Comparison of ENCODE assay signal across 17 cellular contexts in the genomic region with DNA sequence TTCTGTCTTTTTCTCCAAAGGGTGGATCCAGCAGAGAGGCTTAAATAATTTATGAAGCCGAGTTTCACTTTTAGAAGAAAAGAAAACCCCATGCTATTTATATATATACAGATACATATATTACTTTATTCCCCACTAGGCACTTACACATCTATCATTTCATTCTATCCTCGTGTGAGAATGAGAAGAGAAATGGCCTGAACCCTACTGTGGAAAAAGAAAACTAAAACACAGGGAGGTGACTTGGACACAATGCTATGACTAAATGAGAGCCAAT.
DNase-seq lines count a peak whose midpoint lies in the region; ATAC-seq, FAIRE-seq and TF ChIP-seq lines count a peak whose summit lies in the region.
"Had no signal": no experiment of that assay in that cellular context is flagged by ENCODE, and none has a peak within 500 bp of the region (broad histone marks: within the 10 kb centered on the region; RNA-seq: fewer than 3 reads in every experiment).

No MANE protein-coding gene starts in this region.

- H4K20me1 ChIP-seq in GM12878 (ENCODE audit: control insufficient read depth, insufficient read depth) (no peaks in the 10 kb centered on the region), osteoblast (ENCODE audit: insufficient read depth, low read length) (no peaks in the 10 kb centered on the region)

- DNase-seq in heart right ventricle (no peak), left cardiac atrium (no peak), GM12878 (ENCODE audit: low read depth, low spot score) (no peak), osteoblast (ENCODE audit: insufficient read length, low spot score, missing footprints) (no peak), NOMO-1 treated with DMSO at 0.1 percent for 48 hours (lab: John Stamatoyannopoulos, UW; ENCODE audit: unreplicated experiment) (no peak), MG63 (no peak)
- DNase-seq: 8988T; CD4-positive, alpha-beta T cell; GF-D8; NCI-H1417 treated with DMSO at 0.1 percent for 48 hours; NCI-H187 treated with DMSO at 0.1 percent for 48 hours; NCI-H226; RPMI8226 had no signal

- H2AFZ ChIP-seq in GM12878 (ENCODE audit: control insufficient read depth, low read depth, low read length) (peak overlapping the region; percentile 43; the same call in 1 of the 2 replicates), osteoblast (ENCODE audit: low read length) (peak overlapping the region; percentile 69)

- TF ChIP-seq CTCF in heart right ventricle (IDR thresholded peaks at IDR 0.05): no peak
- no peak for TF ChIP-seq CTCF in GM12878 (IDR thresholded peaks at IDR 0.05 in 2 of 3, conservative IDR thresholded peaks at IDR 0.05 in 1 of 3; ENCODE audit: control insufficient read depth in 2 of 3, extremely low read depth in 1 of 3, insufficient read depth in 1 of 3, low read depth in 3 of 3, low read length in 3 of 3)
- no peak for TF ChIP-seq CTCF in osteoblast (IDR thresholded peaks at IDR 0.05; ENCODE audit: extremely low read depth, low read depth, low read length)

- RAD21 ChIA-PET in GM12878 (lab: Charles Lee; ENCODE audit: unreplicated experiment): interaction anchor here (0.7 to 10.7 kb wide), 28 partner anchors 17 to 760 kb away, joined by 3 to 482 read pairs (median 11); a partner anchor contains a TSS

- no peak for FAIRE-seq in GM12878 (lab: Jason Lieb, UNC)
- FAIRE-seq: H1 had no signal

- CTCF ChIA-PET in GM12878 (lab: Yijun Ruan, JAX): interaction anchor here (0.7 to 7.9 kb wide), 18 partner anchors 11 to 933 kb away, joined by 3 to 82 read pairs (median 4); a partner anchor contains a TSS

- peaks cover 31% of the 10 kb centered on the region for H3K79me2 ChIP-seq in GM12878 (ENCODE audit: control insufficient read depth, insufficient read depth, low read length)
- H3K79me2 ChIP-seq in osteoblast (ENCODE audit: insufficient read depth, low read length): no peaks in the 10 kb centered on the region

- H3K9me3 ChIP-seq in heart right ventricle (no peaks in the 10 kb centered on the region), GM12878 (replicated peaks; ENCODE audit: control insufficient read depth, insufficient read depth, low read length) (no peaks in the 10 kb centered on the region; the same call in 2 of the 3 replicates), osteoblast (ENCODE audit: low read depth, low read length) (no peaks in the 10 kb centered on the region), subcutaneous abdominal adipose tissue (ENCODE audit: control insufficient read depth in 5 of 5, low read length in 5 of 5) (no peaks in the 10 kb centered on the region), MG63 (peaks cover 3% of the 10 kb centered on the region; the same call in 1 of the 2 replicates)

- TF ChIP-seq POLR2A in GM12878 (IDR thresholded peaks at IDR 0.05; ENCODE audit: low read depth, low read length): no peak

- ATAC-seq in heart right ventricle (no peak), left cardiac atrium (no peak), GM12878 (0 out of 3 replicates have a peak, but pooled peaks have one; percentile 0), HG02571 (IDR thresholded peaks at IDR 0.05; ENCODE audit: unreplicated experiment) (no peak)

- H3K27ac ChIP-seq in heart right ventricle: peak overlapping the region in 9 of 10 donors; percentile 1 to 64 (median 30)
- H3K27ac ChIP-seq in GM12878 (ENCODE audit: control insufficient read depth, insufficient read depth): peak overlapping the region; percentile 94
- peak overlapping the region; percentile 75 for H3K27ac ChIP-seq in osteoblast (ENCODE audit: low read depth, low read length)
- peak overlapping the region; percentile 19 for H3K27ac ChIP-seq in subcutaneous abdominal adipose tissue (ENCODE audit: low read depth, low read length)
- H3K27ac ChIP-seq: KMS-11 had no signal

- no peaks in the 10 kb centered on the region for H3K27me3 ChIP-seq in heart right ventricle
- no peaks in the 10 kb centered on the region for H3K27me3 ChIP-seq in GM12878 (replicated peaks in 1 of 2; ENCODE audit: control insufficient read depth in 2 of 2, insufficient read depth in 2 of 2, low read length in 1 of 2)
- no peaks in the 10 kb centered on the region for H3K27me3 ChIP-seq in osteoblast (ENCODE audit: insufficient read depth, low read length)
- no peaks in the 10 kb centered on the region for H3K27me3 ChIP-seq in subcutaneous abdominal adipose tissue (ENCODE audit: control insufficient read depth in 5 of 5, insufficient read depth in 4 of 5, low read length in 5 of 5)
- H3K27me3 ChIP-seq in MG63: no peaks in the 10 kb centered on the region

- H3K4me3 ChIP-seq in heart right ventricle (no peak overlapping the region), GM12878 (peak overlapping the region; percentile 21), osteoblast (ENCODE audit: insufficient read depth, low read length) (no peak overlapping the region), subcutaneous abdominal adipose tissue (ENCODE audit: low read depth in 1 of 5, low read length in 5 of 5) (peak overlapping the region in 1 of 5 donors; percentile 11), MG63 (no peak overlapping the region)

- no peak for TF ChIP-seq EP300 in GM12878 (IDR thresholded peaks at IDR 0.05; ENCODE audit: borderline replicate concordance in 1 of 2, control insufficient read depth in 1 of 2, low read depth in 2 of 2, low read length in 2 of 2)

- H3K36me3 ChIP-seq in heart right ventricle (peaks cover 0 to 8% (median 0%) of the 10 kb centered on the region in 9 donors), GM12878 (ENCODE audit: control insufficient read depth in 2 of 2, insufficient read depth in 2 of 2, low read length in 1 of 2) (no peaks in the 10 kb centered on the region; a peak in 2 of 4 replicates), osteoblast (ENCODE audit: insufficient read depth, low read length) (no peaks in the 10 kb centered on the region), subcutaneous abdominal adipose tissue (ENCODE audit: control insufficient read depth in 5 of 5, insufficient read depth in 5 of 5, low read length in 5 of 5) (no peaks in the 10 kb centered on the region), MG63 (no peaks in the 10 kb centered on the region)

- POLR2A ChIA-PET in GM12878 (lab: Charles Lee): interaction anchor here (0.6 to 7.5 kb wide), 14 partner anchors 11 to 207 kb away, joined by 3 to 114 read pairs (median 7); no protein-coding TSS in a partner anchor

- intact Hi-C loops in heart right ventricle (cut with DNase I) (loop anchor here in 4 of 10 donors (5.0 to 10.0 kb wide), 2 partner anchors 194 to 196 kb away; a partner anchor contains a TSS), left cardiac atrium (cut with DNase I) (no loop called here), GM12878 (cut with micrococcal nuclease; ENCODE audit: unreplicated experiment) (loop anchor here (5.0 kb wide), 1 partner anchor 619 kb away; no protein-coding TSS in a partner anchor)

- H3K4me2 ChIP-seq in GM12878 (ENCODE audit: control insufficient read depth, insufficient read depth): peak overlapping the region; percentile 92
- H3K4me2 ChIP-seq in osteoblast (ENCODE audit: insufficient read depth, low read length): peak overlapping the region; percentile 46
- H3K4me2 ChIP-seq: KMS-11 had no signal

- WGBS in heart right ventricle, 2 donors: 73 to 74% methylated on average over 2 of the region's 2 CpGs
- 0% methylated on average over 2 of the region's 2 CpGs for WGBS in GM12878 (ENCODE audit: insufficient coverage, insufficient replicate concordance, low lambda C conversion rate, missing lambda C conversion rate)

- in situ Hi-C loops in GM12878 (cut with MboI): loop anchor here (5.0 kb wide), 2 partner anchors 151 to 186 kb away; no protein-coding TSS in a partner anchor

- no TSS peak for BruUV-seq in GM12878 (replicated peaks; lab: Mats Ljungman, UMichigan)

- no peak for TF ChIP-seq RAD21 in GM12878 (IDR thresholded peaks at IDR 0.05; ENCODE audit: insufficient read depth, low read depth, low read length)

- SMC1A ChIA-PET in GM12878 (lab: Charles Lee; ENCODE audit: uncharacterized antibody, unreplicated experiment): interaction anchor here (0.8 to 11.0 kb wide), 31 partner anchors 18 to 282 kb away, joined by 3 to 423 read pairs (median 7); no protein-coding TSS in a partner anchor

- H3K4me1 ChIP-seq in heart right ventricle: peaks cover 3 to 83% (median 62%) of the 10 kb centered on the region in 9 donors
- peaks cover 64% of the 10 kb centered on the region for H3K4me1 ChIP-seq in GM12878 (ENCODE audit: control insufficient read depth, insufficient read depth, low read length)
- H3K4me1 ChIP-seq in osteoblast (ENCODE audit: insufficient read depth, low read length): peaks cover 45% of the 10 kb centered on the region
- peaks cover 10 to 54% (median 37%) of the 10 kb centered on the region in 5 donors for H3K4me1 ChIP-seq in subcutaneous abdominal adipose tissue (ENCODE audit: control insufficient read depth in 5 of 5, insufficient read depth in 5 of 5, low read length in 5 of 5)

- peak overlapping the region; percentile 52 for H3K9ac ChIP-seq in GM12878 (ENCODE audit: control insufficient read depth, insufficient read depth, low read length)
- H3K9ac ChIP-seq in subcutaneous abdominal adipose tissue (ENCODE audit: low read length in 5 of 5): no peak overlapping the region
- H3K9ac ChIP-seq: KMS-11 had no signal

TF ChIP-seq in GM12878, 131 proteins besides CTCF, POLR2A, EP300 and RAD21:
- TF ChIP-seq BHLHE40 (IDR thresholded peaks at IDR 0.05; ENCODE audit: borderline replicate concordance in 1 of 2, low read depth in 2 of 2, low read length in 1 of 2): no peak
- no peak for TF ChIP-seq FOXM1 (IDR thresholded peaks at IDR 0.05; ENCODE audit: low read depth, low read length)
- peak; percentile 85 for TF ChIP-seq MEF2A (IDR thresholded peaks at IDR 0.05; ENCODE audit: insufficient read depth, low read depth, low read length)
- TF ChIP-seq JUNB (IDR thresholded peaks at IDR 0.05): peak; percentile 64
- TF ChIP-seq, protein P1, sequence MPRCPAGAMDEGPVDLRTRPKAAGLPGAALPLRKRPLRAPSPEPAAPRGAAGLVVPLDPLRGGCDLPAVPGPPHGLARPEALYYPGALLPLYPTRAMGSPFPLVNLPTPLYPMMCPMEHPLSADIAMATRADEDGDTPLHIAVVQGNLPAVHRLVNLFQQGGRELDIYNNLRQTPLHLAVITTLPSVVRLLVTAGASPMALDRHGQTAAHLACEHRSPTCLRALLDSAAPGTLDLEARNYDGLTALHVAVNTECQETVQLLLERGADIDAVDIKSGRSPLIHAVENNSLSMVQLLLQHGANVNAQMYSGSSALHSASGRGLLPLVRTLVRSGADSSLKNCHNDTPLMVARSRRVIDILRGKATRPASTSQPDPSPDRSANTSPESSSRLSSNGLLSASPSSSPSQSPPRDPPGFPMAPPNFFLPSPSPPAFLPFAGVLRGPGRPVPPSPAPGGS (IDR thresholded peaks at IDR 0.05; ENCODE audit: borderline replicate concordance, insufficient read depth, low read depth, low read length, poor library complexity, severe bottlenecking): peak; percentile 16
- TF ChIP-seq SMAD5 (IDR thresholded peaks at IDR 0.05; ENCODE audit: low read depth): 0 out of 2 replicates have a peak, but pooled peaks have one; percentile 4

Comparison
In these comparisons a context has a peak if more than half of its experiments do, and no peak if none do; other contexts are left out.
1. H3K27ac ChIP-seq: peak in every context shown above with its lines; median percentile 94 in GM12878; 75 in osteoblast; 30 in heart right ventricle; 19 in subcutaneous abdominal adipose tissue.